9 cellular contexts compared by ENCODE assay signal in genomic region chr6:41306187-41306854, GRCh38. TPM values are rescaled to one million over a fixed set of nuclear protein-coding genes. Genes with fewer than 3 reads are reported as not detected.
DNase-seq lines count a peak whose midpoint lies in the region; ATAC-seq and TF ChIP-seq lines count a peak whose summit lies in the region.
"Had no signal": no experiment of that assay in that cellular context is flagged by ENCODE, and none has a peak within 500 bp of the region (broad histone marks: within the 10 kb centered on the region; RNA-seq: fewer than 3 reads in every experiment).

No MANE protein-coding gene starts in this region.

- peak; percentile 77 for TF ChIP-seq CTCF in activated CD8-positive, alpha-beta T cell treated with anti-CD3 and anti-CD28 coated beads for 36 hours (IDR thresholded peaks at IDR 0.05)
- TF ChIP-seq CTCF in smooth muscle cell (IDR thresholded peaks at IDR 0.05; ENCODE audit: borderline replicate concordance, insufficient read depth, poor library complexity, severe bottlenecking) = peak; percentile 60

- H3K4me2 ChIP-seq in smooth muscle cell = no peak overlapping the region

- no peaks in the 10 kb centered on the region for H3F3A ChIP-seq in smooth muscle cell (ENCODE audit: low read depth)

- POLR2A ChIA-PET in activated CD8-positive, alpha-beta T cell treated with anti-CD3 and anti-CD28 coated beads for 36 hours (lab: Charles Lee) = no interaction called here

- ATAC-seq in activated CD8-positive, alpha-beta T cell treated with anti-CD3 and anti-CD28 coated beads for 36 hours = no peak
- ATAC-seq in HG03196 (IDR thresholded peaks at IDR 0.05; ENCODE audit: unreplicated experiment) = no peak
- no peak for ATAC-seq in GM21528 (IDR thresholded peaks at IDR 0.05; ENCODE audit: low FRiP score, unreplicated experiment)

- H3K27ac Mint-ChIP-seq in activated CD8-positive, alpha-beta T cell treated with anti-CD3 and anti-CD28 coated beads for 36 hours = no peak overlapping the region

- H3K27ac ChIP-seq in smooth muscle cell (ENCODE audit: low read depth) = no peak overlapping the region

- H3K4me3 Mint-ChIP-seq in activated CD8-positive, alpha-beta T cell treated with anti-CD3 and anti-CD28 coated beads for 36 hours = no peak overlapping the region

- DNase-seq in COLO829 (ENCODE audit: low spot score) = peak; percentile 56
- peak; percentile 34 for DNase-seq in H7
- peak; percentile 95 for DNase-seq in NCI-H510A treated with DMSO at 0.1 percent for 48 hours (lab: John Stamatoyannopoulos, UW)
- peak; percentile 70 for DNase-seq in activated CD8-positive, alpha-beta T cell treated with anti-CD3 and anti-CD28 coated beads for 36 hours
- peak; percentile 42 for DNase-seq in glomerular endothelial cell (ENCODE audit: extremely low read depth, low read depth, low spot score)
- no peak for DNase-seq in smooth muscle cell (lab: John Stamatoyannopoulos, UW; ENCODE audit: unreplicated experiment)

- peaks cover 13% of the 10 kb centered on the region for H3K4me1 Mint-ChIP-seq in activated CD8-positive, alpha-beta T cell treated with anti-CD3 and anti-CD28 coated beads for 36 hours (ENCODE audit: low read depth)

- CTCF ChIA-PET in activated CD8-positive, alpha-beta T cell treated with anti-CD3 and anti-CD28 coated beads for 36 hours (lab: Charles Lee) = interaction anchor here (0.6 to 8.9 kb wide), 41 partner anchors 8 to 409 kb away, joined by 3 to 99 read pairs (median 4); partner anchors contain the start of genes TREM1 and TREML2

- no peaks in the 10 kb centered on the region for H3K36me3 Mint-ChIP-seq in activated CD8-positive, alpha-beta T cell treated with anti-CD3 and anti-CD28 coated beads for 36 hours (ENCODE audit: low read depth)

- H3K27me3 ChIP-seq in H7 (ENCODE audit: control insufficient read depth, insufficient read depth, low read length) = no peaks in the 10 kb centered on the region
- H3K27me3 ChIP-seq in smooth muscle cell (ENCODE audit: low read depth) = peaks cover 11% of the 10 kb centered on the region

- H2AFZ ChIP-seq in smooth muscle cell (ENCODE audit: low read depth) = no peak overlapping the region

- H3K9me3 ChIP-seq in smooth muscle cell (replicated peaks; ENCODE audit: low read depth) = no peaks in the 10 kb centered on the region

- H3K27me3 Mint-ChIP-seq in activated CD8-positive, alpha-beta T cell treated with anti-CD3 and anti-CD28 coated beads for 36 hours = peaks cover 9% of the 10 kb centered on the region

- H3K79me2 ChIP-seq in smooth muscle cell (ENCODE audit: low read depth) = no peaks in the 10 kb centered on the region

- WGBS in smooth muscle cell (ENCODE audit: low lambda C conversion rate) = 42% methylated on average over 13 of the region's 13 CpGs

- no peak overlapping the region for H3K9ac ChIP-seq in smooth muscle cell (ENCODE audit: low read depth)

- H3K36me3 ChIP-seq in H7 (replicated peaks; ENCODE audit: control insufficient read depth, insufficient read depth, low read length) (no peaks in the 10 kb centered on the region), smooth muscle cell (ENCODE audit: low read depth) (no peaks in the 10 kb centered on the region)

- H3K9me3 Mint-ChIP-seq in activated CD8-positive, alpha-beta T cell treated with anti-CD3 and anti-CD28 coated beads for 36 hours = peaks cover 6% of the 10 kb centered on the region

- H3K4me3 ChIP-seq in H7 (ENCODE audit: insufficient read depth, low read depth, low read length) = no peak overlapping the region
- no peak overlapping the region for H3K4me3 ChIP-seq in smooth muscle cell

- H3K4me1 ChIP-seq in smooth muscle cell (ENCODE audit: low read depth) = no peaks in the 10 kb centered on the region

- no peaks in the 10 kb centered on the region for H4K20me1 ChIP-seq in smooth muscle cell (ENCODE audit: low read depth)

- intact Hi-C loops in activated CD8-positive, alpha-beta T cell treated with anti-CD3 and anti-CD28 coated beads for 36 hours (cut with micrococcal nuclease) = no loop called here

RNA-seq across cellular contexts. Expression of gene TREM1, which starts 19.8 kb away (rescaled TPM):
- not detected in 2 replicates for total RNA-seq in H7 (2014; rRNA removed; shearing (Covaris generic))
- not detected for total RNA-seq in activated CD8-positive, alpha-beta T cell treated with anti-CD3 and anti-CD28 coated beads for 36 hours
- total RNA-seq in glomerular endothelial cell (not detected in 2 replicates), smooth muscle cell (3.2 and 14.1 TPM in 2 replicates)
- polyA plus RNA-seq in smooth muscle cell = 6.9 and 10.0 TPM in 2 replicates
- total RNA-seq: T-helper 1 cell treated with Interleukin-12 subunit alpha and Interleukin-12 subunit beta and Interleukin-4 antibody, amounts not matched to agents 30 ng/mL and 1 ng/mL, for 36 hours had no signal

RNA-seq across cellular contexts. Expression of gene NCR2, which starts 29.1 kb away (rescaled TPM):
- total RNA-seq in H7 (2014; rRNA removed; shearing (Covaris generic)) = not detected in 2 replicates
- total RNA-seq in activated CD8-positive, alpha-beta T cell treated with anti-CD3 and anti-CD28 coated beads for 36 hours = under 1 TPM; 0.56 to 0.68 TPM
- total RNA-seq in glomerular endothelial cell (not detected in 2 replicates), smooth muscle cell (not detected in 2 replicates)
- polyA plus RNA-seq in smooth muscle cell = not detected in 2 replicates
- total RNA-seq: T-helper 1 cell treated with Interleukin-12 subunit alpha and Interleukin-12 subunit beta and Interleukin-4 antibody, amounts not matched to agents 30 ng/mL and 1 ng/mL, for 36 hours had no signal
